ENCODE assay signal across 10 cellular contexts in genomic region chr4:100895572-100896197, GRCh38.
A peak's percentile ranks its signal among the peaks of the same experiment; 100 is the strongest.
DNase-seq lines count a peak whose midpoint lies in the region; ATAC-seq and TF ChIP-seq lines count a peak whose summit lies in the region.
"Had no signal": no experiment of that assay in that cellular context is flagged by ENCODE, and none has a peak within 500 bp of the region (broad histone marks: within the 10 kb centered on the region; RNA-seq: fewer than 3 reads in every experiment).

No MANE protein-coding gene starts in this region.

- POLR2A ChIA-PET in IMR-90 (lab: Charles Lee; ENCODE audit: unreplicated experiment) = no interaction called here

- ATAC-seq in GM21390 (IDR thresholded peaks at IDR 0.05; ENCODE audit: unreplicated experiment) (peak; percentile 97), IMR-90 (ENCODE audit: low read depth) (peak; percentile 61; the same call in 1 of the 2 replicates)
- ATAC-seq in central memory CD8-positive, alpha-beta T cell (replicated peaks; ENCODE audit: extremely low read depth, poor library complexity, severe bottlenecking) = peak; percentile 86
- peak; percentile 76 for ATAC-seq in stimulated activated effector memory CD8-positive, alpha-beta T cell treated with anti-CD3 and anti-CD28 coated beads, Interleukin-12 subunit alpha, Interleukin-12 subunit beta, amount 100 ng/mL, for 72 hours
- ATAC-seq: Panc1 had no signal

- H3K27ac Mint-ChIP-seq in central memory CD8-positive, alpha-beta T cell (ENCODE audit: low read depth) = peak overlapping the region; percentile 96
- peak overlapping the region; percentile 86 for H3K27ac Mint-ChIP-seq in stimulated activated effector memory CD8-positive, alpha-beta T cell treated with anti-CD3 and anti-CD28 coated beads, Interleukin-12 subunit alpha, Interleukin-12 subunit beta, amount 100 ng/mL, for 72 hours

- peaks cover 2% of the 10 kb centered on the region for H3K36me3 Mint-ChIP-seq in central memory CD8-positive, alpha-beta T cell (ENCODE audit: insufficient read depth)
- no peaks in the 10 kb centered on the region for H3K36me3 Mint-ChIP-seq in stimulated activated effector memory CD8-positive, alpha-beta T cell treated with anti-CD3 and anti-CD28 coated beads, Interleukin-12 subunit alpha, Interleukin-12 subunit beta, amount 100 ng/mL, for 72 hours

- H4K5ac ChIP-seq in IMR-90 (ENCODE audit: low read depth, low read length) = no peak overlapping the region

- no peak for TF ChIP-seq CTCF in GM06990 (IDR thresholded peaks at IDR 0.05; ENCODE audit: insufficient read depth, low read length, poor library complexity, severe bottlenecking)
- no peak for TF ChIP-seq CTCF in IMR-90 (conservative IDR thresholded peaks at IDR 0.05; ENCODE audit: low read depth, low read length)

- H3K4me3 ChIP-seq in GM06990 (replicated peaks; ENCODE audit: low read depth, low read length) = peak overlapping the region; percentile 49
- peak overlapping the region; percentile 28 for H3K4me3 ChIP-seq in IMR-90 (ENCODE audit: insufficient read depth, low read depth, low read length)

- H2BK5ac ChIP-seq in IMR-90 (ENCODE audit: low read depth, low read length, poor library complexity, severe bottlenecking) = no peak overlapping the region

- peak; percentile 14 for DNase-seq in GM06990 (ENCODE audit: extremely low read depth, insufficient read length)
- no peak for DNase-seq in IMR-90
- DNase-seq in central memory CD8-positive, alpha-beta T cell (ENCODE audit: low spot score in 2 of 2) = no peak
- DNase-seq in stimulated activated effector memory CD8-positive, alpha-beta T cell treated with anti-CD3 and anti-CD28 coated beads, Interleukin-12 subunit alpha, Interleukin-12 subunit beta, amount 100 ng/mL, for 72 hours (ENCODE audit: low spot score in 2 of 2) = no peak
- no peak for DNase-seq in NCI-H2107 treated with DMSO at 0.1 percent for 48 hours (lab: John Stamatoyannopoulos, UW; ENCODE audit: unreplicated experiment)
- DNase-seq in cerebellum (ENCODE audit: low spot score) = no peak
- no peak for DNase-seq in caudate nucleus (lab: John Stamatoyannopoulos, UW)

- intact Hi-C loops in IMR-90 (cut with micrococcal nuclease) = no loop called here

- no peak overlapping the region for H4K91ac ChIP-seq in IMR-90 (ENCODE audit: insufficient read depth, low read depth, low read length)

- no peak overlapping the region for H2AFZ ChIP-seq in IMR-90 (replicated peaks; ENCODE audit: low read length, poor library complexity)

- H3K4me1 Mint-ChIP-seq in central memory CD8-positive, alpha-beta T cell = peaks cover 14% of the 10 kb centered on the region
- peaks cover 17% of the 10 kb centered on the region for H3K4me1 Mint-ChIP-seq in stimulated activated effector memory CD8-positive, alpha-beta T cell treated with anti-CD3 and anti-CD28 coated beads, Interleukin-12 subunit alpha, Interleukin-12 subunit beta, amount 100 ng/mL, for 72 hours
- H3K4me1 Mint-ChIP-seq: neural crest cell had no signal

- no peaks in the 10 kb centered on the region for H3K27me3 Mint-ChIP-seq in central memory CD8-positive, alpha-beta T cell

- H3K56ac ChIP-seq in IMR-90 (ENCODE audit: extremely low read depth, insufficient read depth, low read length) = no peak overlapping the region

- H2BK15ac ChIP-seq in IMR-90 (ENCODE audit: low read depth, low read length) = no peak overlapping the region

- TF ChIP-seq RAD21 in IMR-90 (IDR thresholded peaks at IDR 0.05; ENCODE audit: low read length) = no peak

- H3K9me3 ChIP-seq in IMR-90 (ENCODE audit: control insufficient read depth, insufficient read depth, low read length) = no peaks in the 10 kb centered on the region

- H3K18ac ChIP-seq in IMR-90 (ENCODE audit: low read depth, low read length) = no peak overlapping the region

- H3K4me1 ChIP-seq in IMR-90 (ENCODE audit: control insufficient read depth, insufficient read depth, low read length) = no peaks in the 10 kb centered on the region

- dilution Hi-C loops in IMR-90 (cut with HindIII; ENCODE audit: low sequenced_read_pairs, unreplicated experiment) = no loop called here

- H3K4me2 ChIP-seq in IMR-90 (ENCODE audit: low read depth, low read length) = peak overlapping the region; percentile 31; the same call in 1 of the 2 replicates

- no peak overlapping the region for H3K23ac ChIP-seq in IMR-90 (ENCODE audit: low read depth, low read length)

- no peak overlapping the region for H3K14ac ChIP-seq in IMR-90 (replicated peaks; ENCODE audit: low read depth, low read length)

- CTCF ChIA-PET in IMR-90 (lab: Yijun Ruan, JAX) = no interaction called here

- H3K9me3 Mint-ChIP-seq in central memory CD8-positive, alpha-beta T cell = no peaks in the 10 kb centered on the region
- peaks cover 3% of the 10 kb centered on the region for H3K9me3 Mint-ChIP-seq in stimulated activated effector memory CD8-positive, alpha-beta T cell treated with anti-CD3 and anti-CD28 coated beads, Interleukin-12 subunit alpha, Interleukin-12 subunit beta, amount 100 ng/mL, for 72 hours

- H2AK9ac ChIP-seq in IMR-90 (replicated peaks; ENCODE audit: low read depth, low read length, poor library complexity) = no peak overlapping the region

- in situ Hi-C loops in IMR-90 (cut with MboI; ENCODE audit: low sequenced_read_pairs) = no loop called here

- no CpG with 5 or more reads among the region's 8 CpGs for WGBS in IMR-90 (ENCODE audit: extremely low coverage in 2 of 2, insufficient read length in 1 of 2), 2 experiments

- H3K27me3 ChIP-seq in GM06990 (replicated peaks; ENCODE audit: control insufficient read depth, insufficient read depth, low read length) (no peaks in the 10 kb centered on the region), IMR-90 (ENCODE audit: control insufficient read depth, insufficient read depth, low read length) (no peaks in the 10 kb centered on the region)

- TF ChIP-seq POLR2A in IMR-90 (IDR thresholded peaks at IDR 0.05; ENCODE audit: low read depth, low read length) = no peak

- no peak overlapping the region for H2BK20ac ChIP-seq in IMR-90 (ENCODE audit: low read depth, low read length)

- no peaks in the 10 kb centered on the region for H3K9me1 ChIP-seq in IMR-90 (ENCODE audit: insufficient read depth, low read length)

- no peaks in the 10 kb centered on the region for H4K20me1 ChIP-seq in IMR-90 (ENCODE audit: insufficient read depth, low read length)

- no peak overlapping the region for H2AK5ac ChIP-seq in IMR-90 (ENCODE audit: low read depth, low read length)

- H3K36me3 ChIP-seq in GM06990 (ENCODE audit: control insufficient read depth, insufficient read depth, low read length) (no peaks in the 10 kb centered on the region), IMR-90 (ENCODE audit: control insufficient read depth, insufficient read depth, low read length) (no peaks in the 10 kb centered on the region)

- no peaks in the 10 kb centered on the region for H3K79me1 ChIP-seq in IMR-90 (ENCODE audit: low read depth in 1 of 2, low read length in 2 of 2)

- H4K8ac ChIP-seq in IMR-90 (ENCODE audit: low read depth in 2 of 2, low read length in 2 of 2) = no peak overlapping the region

- H2BK120ac ChIP-seq in IMR-90 (ENCODE audit: low read depth, low read length) = no peak overlapping the region

- H3K4ac ChIP-seq in IMR-90 (ENCODE audit: low read depth, low read length) = no peak overlapping the region

- H3K9ac ChIP-seq in IMR-90 (ENCODE audit: low read depth, low read length) = no peak overlapping the region

- no peak overlapping the region for H3K27ac ChIP-seq in IMR-90 (ENCODE audit: insufficient read depth, low read length)
- H3K27ac ChIP-seq in caudate nucleus (ENCODE audit: low read depth, low read length) = no peak overlapping the region

- no TSS peak for BruUV-seq in IMR-90 (replicated peaks; lab: Mats Ljungman, UMichigan)

- H3K4me3 Mint-ChIP-seq in central memory CD8-positive, alpha-beta T cell = peak overlapping the region; percentile 80
- peak overlapping the region; percentile 69 for H3K4me3 Mint-ChIP-seq in stimulated activated effector memory CD8-positive, alpha-beta T cell treated with anti-CD3 and anti-CD28 coated beads, Interleukin-12 subunit alpha, Interleukin-12 subunit beta, amount 100 ng/mL, for 72 hours
- H3K4me3 Mint-ChIP-seq: neural crest cell had no signal

TF ChIP-seq in IMR-90, 13 proteins besides CTCF, POLR2A, EP300 and RAD21:
- TF ChIP-seq RCOR1 (IDR thresholded peaks at IDR 0.05; ENCODE audit: insufficient replicate concordance, low read length) (no peak), FOS (IDR thresholded peaks at IDR 0.05; ENCODE audit: low read depth, low read length) (no peak), USF2 (IDR thresholded peaks at IDR 0.05; ENCODE audit: low read depth, low read length) (no peak), RFX5 (IDR thresholded peaks at IDR 0.05; ENCODE audit: low read depth, low read length) (no peak), NFE2L2 (IDR thresholded peaks at IDR 0.05; ENCODE audit: low read depth, low read length) (no peak), BHLHE40 (IDR thresholded peaks at IDR 0.05; ENCODE audit: low read depth, low read length) (no peak), MAFK (IDR thresholded peaks at IDR 0.05; ENCODE audit: low read depth, low read length) (no peak), ELK1 (IDR thresholded peaks at IDR 0.05; ENCODE audit: borderline replicate concordance, low read depth, low read length) (no peak), CHD1 (IDR thresholded peaks at IDR 0.05; ENCODE audit: low read depth, low read length) (no peak), MXI1 (IDR thresholded peaks at IDR 0.05; ENCODE audit: borderline replicate concordance, low read depth, low read length) (no peak), MAZ (IDR thresholded peaks at IDR 0.05; ENCODE audit: borderline replicate concordance, low read depth, low read length) (no peak), SMC3 (IDR thresholded peaks at IDR 0.05; ENCODE audit: low read depth, low read length) (no peak), CEBPB (IDR thresholded peaks at IDR 0.05; ENCODE audit: low read depth, low read length) (no peak)
TF ChIP-seq in IMR-90: peak in this region for 0.
